14 cellular contexts compared by ENCODE assay signal in the genomic region with DNA sequence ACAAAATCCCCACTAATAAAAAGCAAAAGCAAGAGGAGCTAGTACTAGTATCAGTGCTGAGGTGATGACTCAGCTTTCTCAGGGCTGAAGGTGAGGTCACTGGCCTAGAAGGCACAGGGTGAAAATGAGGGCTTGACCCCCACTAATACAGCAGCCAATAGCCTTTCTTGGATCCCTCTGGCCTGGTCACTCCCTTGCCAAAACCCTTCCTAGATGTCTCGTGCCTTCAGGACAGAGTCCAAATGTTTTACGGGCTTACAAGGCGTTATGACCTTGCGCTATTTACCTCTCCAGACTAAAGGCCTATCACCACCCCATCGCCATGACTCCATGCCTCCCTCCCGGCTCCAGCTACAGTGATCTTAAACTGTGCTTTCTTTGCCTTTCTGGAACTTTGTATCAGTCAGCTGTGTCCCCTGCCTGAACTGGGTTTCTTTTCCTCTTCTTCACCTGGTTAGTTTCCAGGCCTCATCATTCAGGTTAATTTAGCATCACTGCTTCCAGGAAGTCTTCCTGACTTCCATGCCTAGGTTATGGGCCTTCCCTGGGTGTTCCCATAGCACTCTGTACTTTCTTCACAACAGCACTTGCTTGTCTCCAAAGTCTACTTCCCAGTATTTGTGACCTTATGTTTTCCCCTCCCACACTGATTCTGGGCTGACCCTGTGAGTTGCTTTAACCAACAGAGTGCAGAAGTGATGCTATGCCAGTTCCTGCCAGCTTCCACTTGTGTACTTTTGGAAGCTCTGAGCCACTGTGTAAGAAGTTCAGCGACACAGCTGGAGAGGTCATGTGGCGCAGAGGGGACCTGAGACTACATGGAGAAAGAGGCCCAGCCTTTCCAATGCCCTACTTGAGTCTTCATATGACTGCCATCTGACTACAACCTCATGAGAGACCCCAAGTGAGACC. TPM values are rescaled to one million over a fixed set of nuclear protein-coding genes. Genes with fewer than 3 reads are reported as not detected.
"Had no signal": no experiment of that assay in that cellular context is flagged by ENCODE, and none has a peak within 500 bp of the region (broad histone marks: within the 10 kb centered on the region; RNA-seq: fewer than 3 reads in every experiment).

No MANE protein-coding gene starts in this region.

- H3K27ac Mint-ChIP-seq: nephron; T-helper 2 cell treated with Interferon-gamma antibody and Interleukin-4, amounts not matched to agents 5 μg/mL and 100 μg/mL, for 36 hours had no signal

- H3K27ac ChIP-seq: coronary artery, gastroesophageal sphincter, stomach, thoracic aorta had no signal

- H3K9me3 Mint-ChIP-seq: activated T-cell treated with anti-CD3 and anti-CD28 coated beads, Interleukin-2, amount 50 U/mL, for 4 hours; nephron; T-helper 2 cell treated with Interferon-gamma antibody and Interleukin-4, amounts not matched to agents 5 μg/mL and 100 μg/mL, for 36 hours had no signal

- H3K4me3 Mint-ChIP-seq: activated T-cell treated with anti-CD3 and anti-CD28 coated beads, Interleukin-2, amount 50 U/mL, for 4 hours; nephron; T-helper 2 cell treated with Interferon-gamma antibody and Interleukin-4, amounts not matched to agents 5 μg/mL and 100 μg/mL, for 36 hours had no signal

- DNase-seq: activated CD4-positive, alpha-beta T cell treated with anti-CD3 and anti-CD28 coated beads for 1 hour; activated CD4-positive, alpha-beta T cell treated with anti-CD3 and anti-CD28 coated beads, Interleukin-2, amount 50 U/mL, for 48 hours; activated gamma-delta T cell treated with Interleukin-2 at 50 U/mL for 16 hours; activated T-cell treated with anti-CD3 and anti-CD28 coated beads, Interleukin-2, amount 50 U/mL, for 4 hours; effector CD8-positive, alpha-beta T cell; stimulated activated CD4-positive, alpha-beta T cell treated with anti-CD3 and anti-CD28 coated beads, Interleukin-15, amount 100 ng/mL, for 24 hours; stimulated activated CD4-positive, alpha-beta T cell treated with anti-CD3 and anti-CD28 coated beads, Interleukin-4, amount 100 ng/mL, for 24 hours; stomach had no signal

- ATAC-seq: activated T-cell treated with anti-CD3 and anti-CD28 coated beads, Interleukin-2, amount 50 U/mL, for 4 hours; gastroesophageal sphincter had no signal

- H3K36me3 ChIP-seq: gastroesophageal sphincter, stomach, thoracic aorta had no signal

- H3K4me3 ChIP-seq: coronary artery, gastroesophageal sphincter, stomach, thoracic aorta had no signal

- H3K9me3 ChIP-seq: gastroesophageal sphincter, stomach, thoracic aorta had no signal

RNA-seq across cellular contexts. Expression of a gene that starts 38.5 kb away (rescaled TPM):
- total RNA-seq: kidney epithelial cell had no signal
